In genomic region chr7:44969701-44970494, GRCh38 we compare ENCODE assay signal across 22 cellular contexts. TPM values are rescaled to one million over a fixed set of nuclear protein-coding genes. Genes with fewer than 3 reads are reported as not detected.
DNase-seq lines count a peak whose midpoint lies in the region; ATAC-seq and TF ChIP-seq lines count a peak whose summit lies in the region.
"Had no signal": no experiment of that assay in that cellular context is flagged by ENCODE, and none has a peak within 500 bp of the region (broad histone marks: within the 10 kb centered on the region; RNA-seq: fewer than 3 reads in every experiment).

No MANE protein-coding gene starts in this region.

- H3K36me3 ChIP-seq in HEK293 (ENCODE audit: control insufficient read depth in 2 of 2, insufficient read depth in 1 of 2, low read length in 2 of 2) (no peaks in the 10 kb centered on the region), vagina (no peaks in the 10 kb centered on the region)

- no peak overlapping the region for H3K4me3 Mint-ChIP-seq in central memory CD8-positive, alpha-beta T cell
- H3K4me3 Mint-ChIP-seq: activated naive CD8-positive, alpha-beta T cell; natural killer cell treated with Interleukin-12 subunit alpha and Interleukin-12 subunit beta and Interleukin-15 and Interleukin-18, amount 100 ng/mL, for 72 hours had no signal

- no peak for ATAC-seq in central memory CD8-positive, alpha-beta T cell (replicated peaks; ENCODE audit: extremely low read depth, poor library complexity, severe bottlenecking)
- no peak for ATAC-seq in stimulated activated naive CD8-positive, alpha-beta T cell treated with anti-CD3 and anti-CD28 coated beads, Interleukin-15, Interleukin-2, amounts not matched to agents 100 U/mL and 50 U/mL, for 24 hours
- no peak for ATAC-seq in HG03025 (IDR thresholded peaks at IDR 0.05; ENCODE audit: low FRiP score, unreplicated experiment)
- no peak for ATAC-seq in GM18519 (IDR thresholded peaks at IDR 0.05; ENCODE audit: low FRiP score, unreplicated experiment)
- ATAC-seq: foreskin keratinocyte; natural killer cell treated with Interleukin-12 subunit alpha and Interleukin-12 subunit beta and Interleukin-15 and Interleukin-18, amount 100 ng/mL, for 72 hours had no signal

- intact Hi-C loops in vagina (cut with DNase I) = no loop called here

- peak overlapping the region; percentile 62 for H3K27ac Mint-ChIP-seq in central memory CD8-positive, alpha-beta T cell (ENCODE audit: low read depth)
- H3K27ac Mint-ChIP-seq: activated naive CD8-positive, alpha-beta T cell; natural killer cell treated with Interleukin-12 subunit alpha and Interleukin-12 subunit beta and Interleukin-15 and Interleukin-18, amount 100 ng/mL, for 72 hours; progenitor cell of endocrine pancreas had no signal

- POLR2A ChIA-PET in HEK293 (lab: Yijun Ruan, JAX) = interaction anchor here (0.6 kb wide), 1 partner anchor 384 kb away, joined by 6 read pairs; no protein-coding TSS in a partner anchor

- H3K4me1 ChIP-seq in HEK293 (ENCODE audit: control insufficient read depth, insufficient read depth, low read length) (no peaks in the 10 kb centered on the region), vagina (no peaks in the 10 kb centered on the region)
- H3K4me1 ChIP-seq: foreskin keratinocyte had no signal

- H3K36me3 Mint-ChIP-seq in central memory CD8-positive, alpha-beta T cell (ENCODE audit: insufficient read depth) = peaks cover 52% of the 10 kb centered on the region

- no peak for TF ChIP-seq POLR2A in vagina (IDR thresholded peaks at IDR 0.05)

- peak; percentile 17 to 21 for DNase-seq in activated T-cell treated with anti-CD3 and anti-CD28 coated beads, Interleukin-2, amount 50 U/mL, for 48 hours
- no peak for DNase-seq in activated T-cell treated with anti-CD3 and anti-CD28 coated beads for 4 hours
- DNase-seq in central memory CD8-positive, alpha-beta T cell (ENCODE audit: low spot score in 2 of 2) = no peak
- DNase-seq in stimulated activated naive CD8-positive, alpha-beta T cell treated with anti-CD3 and anti-CD28 coated beads, Interleukin-15, Interleukin-2, amounts not matched to agents 100 U/mL and 50 U/mL, for 24 hours = peak; percentile 5
- no peak for DNase-seq in vagina (ENCODE audit: extremely low spot score in 2 of 2)
- DNase-seq: activated CD4-positive, alpha-beta T cell treated with anti-CD3 and anti-CD28 coated beads for 1 hour; dermis blood vessel endothelial cell; foreskin keratinocyte; GDM1; kidney glomerular epithelial cell; mesenchymal stem cell; MM.1S; NCI-H774; stimulated activated CD4-positive, alpha-beta T cell treated with anti-CD3 and anti-CD28 coated beads, Interleukin-4, amount 100 ng/mL, for 4 hours; T1000 had no signal

- no peak overlapping the region for H3K4me3 ChIP-seq in HEK293 (ENCODE audit: low read depth, low read length)
- no peak overlapping the region for H3K4me3 ChIP-seq in vagina
- H3K4me3 ChIP-seq: skin epidermis had no signal

- no peaks in the 10 kb centered on the region for H3K9me3 ChIP-seq in HEK293 (ENCODE audit: control insufficient read depth, insufficient read depth, low read depth, low read length)
- H3K9me3 ChIP-seq in vagina = no peaks in the 10 kb centered on the region

- TF ChIP-seq CTCF in HEK293 (tag by site-specific recombination; IDR thresholded peaks at IDR 0.05) (no peak), vagina (IDR thresholded peaks at IDR 0.05) (no peak)

- no peaks in the 10 kb centered on the region for H3K27me3 ChIP-seq in vagina

- H3K27me3 Mint-ChIP-seq in central memory CD8-positive, alpha-beta T cell = no peaks in the 10 kb centered on the region
- H3K27me3 Mint-ChIP-seq: activated naive CD8-positive, alpha-beta T cell; natural killer cell treated with Interleukin-12 subunit alpha and Interleukin-12 subunit beta and Interleukin-15 and Interleukin-18, amount 100 ng/mL, for 72 hours; progenitor cell of endocrine pancreas had no signal

- CTCF ChIA-PET in HEK293 (lab: Yijun Ruan, JAX) = no interaction called here

- peaks cover 20% of the 10 kb centered on the region for H3K4me1 Mint-ChIP-seq in central memory CD8-positive, alpha-beta T cell

- H3K27ac ChIP-seq in HEK293 (ENCODE audit: extremely low read depth, low read depth, low read length) = no peak overlapping the region
- no peak overlapping the region for H3K27ac ChIP-seq in vagina
- H3K27ac ChIP-seq: foreskin keratinocyte, skin epidermis had no signal

- no peaks in the 10 kb centered on the region for H3K9me3 Mint-ChIP-seq in central memory CD8-positive, alpha-beta T cell
- H3K9me3 Mint-ChIP-seq: natural killer cell treated with Interleukin-12 subunit alpha and Interleukin-12 subunit beta and Interleukin-15 and Interleukin-18, amount 100 ng/mL, for 72 hours had no signal

TF ChIP-seq in HEK293, 187 proteins besides CTCF, POLR2A, EP300 and RAD21:
- TF ChIP-seq ZNF138 (tag by site-specific recombination; IDR thresholded peaks at IDR 0.05; ENCODE audit: borderline replicate concordance) (no peak), KLF1 (tag by site-specific recombination; IDR thresholded peaks at IDR 0.05) (peak; percentile 94), ZNF175 (tag by site-specific recombination; IDR thresholded peaks at IDR 0.05) (no peak)

RNA-seq across cellular contexts. Expression of gene MYO1G, which starts 8.9 kb away (rescaled TPM):
- 5.2 TPM for total RNA-seq in vagina

RNA-seq across cellular contexts. Expression of gene CCM2, which starts 30.1 kb away (rescaled TPM):
- 44.2 TPM for total RNA-seq in vagina

Comparison
In these comparisons a context has a peak if more than half of its experiments do, and no peak if none do; other contexts are left out.
1. DNase-seq: peak in activated T-cell treated with anti-CD3 and anti-CD28 coated beads, Interleukin-2, amount 50 U/mL, for 48 hours (2 of 2) and stimulated activated naive CD8-positive, alpha-beta T cell treated with anti-CD3 and anti-CD28 coated beads, Interleukin-15, Interleukin-2, amounts not matched to agents 100 U/mL and 50 U/mL, for 24 hours (single experiment); none in activated T-cell treated with anti-CD3 and anti-CD28 coated beads for 4 hours (single experiment), central memory CD8-positive, alpha-beta T cell (0 of 2) and vagina (0 of 2).